Comparison of ENCODE assay signal across 16 cellular contexts in genomic region chr11:110196884-110197420, GRCh38.
"Had no signal": no experiment of that assay in that cellular context is flagged by ENCODE, and none has a peak within 500 bp of the region (broad histone marks: within the 10 kb centered on the region; RNA-seq: fewer than 3 reads in every experiment).

No MANE protein-coding gene starts in this region.

- H3K36me3 ChIP-seq: ovary, transverse colon had no signal

- H3K27me3 ChIP-seq: ovary, transverse colon had no signal

- H3K27ac ChIP-seq: ovary, transverse colon had no signal

- H3K4me3 ChIP-seq: mucosa of descending colon, ovary, transverse colon had no signal

- DNase-seq: activated CD4-positive, alpha-beta T cell treated with anti-CD3 and anti-CD28 coated beads, Interleukin-2, amount 10 ng/mL, durations not matched to agents 24 days and 14 days; activated CD4-positive, CD25-positive, alpha-beta regulatory T cell; activated CD8-positive, alpha-beta T cell treated with anti-CD3 and anti-CD28 coated beads, Interleukin-2, amount 10 ng/mL, durations not matched to agents 7 days and 5 days; activated gamma-delta T cell treated with Interleukin-2 at 50 U/mL for 16 hours; amniotic stem cell; central memory CD4-positive, alpha-beta T cell; effector CD8-positive, alpha-beta T cell; foreskin melanocyte; left cardiac atrium; mucosa of descending colon; naive thymus-derived CD4-positive, alpha-beta T cell; ovary; stimulated activated CD4-positive, alpha-beta T cell treated with anti-CD3 and anti-CD28 coated beads, Interleukin-12 subunit alpha, Interleukin-12 subunit beta, amount 100 ng/mL, for 4 hours; stimulated activated CD4-positive, alpha-beta T cell treated with anti-CD3 and anti-CD28 coated beads, Interleukin-2, amount 100 ng/mL, for 48 hours; stimulated activated naive CD4-positive, alpha-beta T cell treated with Interleukin-2 at 50 U/mL for 16 hours had no signal

- ATAC-seq: activated CD8-positive, alpha-beta T cell treated with anti-CD3 and anti-CD28 coated beads, Interleukin-2, amount 10 ng/mL, durations not matched to agents 7 days and 5 days; naive thymus-derived CD4-positive, alpha-beta T cell had no signal

- H3K9me3 ChIP-seq: mucosa of descending colon, ovary, transverse colon had no signal
